In the genomic region with DNA sequence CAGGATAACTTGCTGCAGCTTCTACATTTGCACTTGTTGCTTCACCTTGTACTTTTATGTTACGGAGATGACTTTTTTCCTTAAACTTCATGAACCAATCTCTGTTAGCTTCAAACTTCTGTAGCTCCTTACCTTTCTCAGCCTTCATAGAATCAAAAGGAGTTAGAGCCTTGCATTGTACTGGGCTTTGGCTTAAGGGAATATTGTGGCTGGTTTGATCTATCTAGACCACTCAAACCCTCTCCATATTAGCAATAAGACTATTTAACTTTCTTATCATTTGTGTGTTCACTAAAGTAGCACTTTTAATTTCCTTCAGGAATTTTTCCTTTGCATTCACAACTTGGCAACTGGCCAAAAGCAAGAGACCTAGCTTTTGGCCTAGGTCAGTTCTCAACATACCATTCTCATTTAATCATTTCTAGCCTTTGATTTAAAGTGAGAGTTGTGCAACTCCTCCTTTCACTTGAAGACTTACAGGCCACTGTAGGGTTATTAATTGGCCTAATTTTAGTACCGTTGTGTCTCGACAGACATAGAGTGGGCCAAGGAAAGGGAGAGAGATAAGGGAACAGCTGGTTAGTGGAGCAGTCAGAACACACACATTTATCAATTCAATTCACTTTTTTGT, we compare ENCODE assay signal across 1 cellular context.
TF ChIP-seq lines count a peak whose summit lies in the region.

No MANE protein-coding gene starts in this region.

TF ChIP-seq in HepG2, 621 proteins besides CTCF, POLR2A, EP300 and RAD21 (continued from another document):
- TF ChIP-seq PHF20 (CRISPR knock-in tag; IDR thresholded peaks at IDR 0.05), result no peak
- no peak for TF ChIP-seq CENPX (CRISPR knock-in tag; IDR thresholded peaks at IDR 0.05)
- peak; percentile 78 for TF ChIP-seq LCORL (IDR thresholded peaks at IDR 0.05)
- no peak for TF ChIP-seq LCORL (CRISPR knock-in tag; IDR thresholded peaks at IDR 0.05)
- peak; percentile 48 for TF ChIP-seq FOSL2 (CRISPR knock-in tag; IDR thresholded peaks at IDR 0.05)
- TF ChIP-seq, protein P1, sequence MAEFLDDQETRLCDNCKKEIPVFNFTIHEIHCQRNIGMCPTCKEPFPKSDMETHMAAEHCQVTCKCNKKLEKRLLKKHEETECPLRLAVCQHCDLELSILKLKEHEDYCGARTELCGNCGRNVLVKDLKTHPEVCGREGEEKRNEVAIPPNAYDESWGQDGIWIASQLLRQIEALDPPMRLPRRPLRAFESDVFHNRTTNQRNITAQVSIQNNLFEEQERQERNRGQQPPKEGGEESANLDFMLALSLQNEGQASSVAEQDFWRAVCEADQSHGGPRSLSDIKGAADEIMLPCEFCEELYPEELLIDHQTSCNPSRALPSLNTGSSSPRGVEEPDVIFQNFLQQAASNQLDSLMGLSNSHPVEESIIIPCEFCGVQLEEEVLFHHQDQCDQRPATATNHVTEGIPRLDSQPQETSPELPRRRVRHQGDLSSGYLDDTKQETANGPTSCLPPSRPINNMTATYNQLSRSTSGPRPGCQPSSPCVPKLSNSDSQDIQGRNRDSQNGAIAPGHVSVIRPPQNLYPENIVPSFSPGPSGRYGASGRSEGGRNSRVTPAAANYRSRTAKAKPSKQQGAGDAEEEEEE (CRISPR knock-in tag; IDR thresholded peaks at IDR 0.05; ENCODE audit: borderline replicate concordance), result no peak
TF ChIP-seq in HepG2: peak in this region for 3.
